Comparison of ENCODE assay signal across 10 cellular contexts in the genomic region with DNA sequence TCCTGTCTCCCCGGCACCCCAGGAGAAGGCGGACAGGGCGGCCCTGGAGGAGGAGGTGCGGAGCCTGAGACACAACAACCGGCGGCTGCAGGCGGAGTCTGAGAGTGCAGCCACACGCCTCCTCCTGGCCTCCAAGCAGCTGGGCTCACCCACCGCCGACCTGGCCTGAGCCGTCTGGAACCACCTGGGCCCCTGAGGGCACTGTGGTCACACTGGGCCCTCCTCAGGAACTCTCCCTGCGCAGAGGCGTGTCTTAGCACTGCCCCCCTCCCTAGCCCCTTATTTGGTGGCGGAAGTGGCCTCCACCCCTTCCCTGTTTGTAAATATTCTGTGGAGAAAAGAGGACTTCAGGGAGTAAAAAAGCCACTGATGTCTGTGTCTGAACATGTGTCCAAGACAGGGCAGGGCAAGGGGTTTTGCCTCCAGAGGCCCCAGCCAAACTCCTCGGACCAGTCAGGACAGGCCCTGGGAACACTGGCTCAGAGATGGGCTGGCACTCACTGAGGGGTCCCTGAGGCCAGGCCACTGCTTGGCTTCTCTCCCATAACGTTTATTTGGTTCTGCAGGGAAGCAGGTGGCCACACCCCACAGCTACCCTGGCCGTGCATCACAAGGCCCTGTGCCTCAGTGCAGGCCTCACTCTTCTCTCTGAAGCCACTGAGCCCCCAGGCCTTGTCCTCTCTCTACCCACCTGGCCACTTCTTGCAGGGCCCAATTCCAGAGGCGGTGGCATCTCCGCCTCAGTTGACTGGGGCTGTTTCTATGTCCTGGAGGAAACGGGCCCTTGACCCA. TPM values are rescaled to one million over a fixed set of nuclear protein-coding genes. Genes with fewer than 3 reads are reported as not detected.
DNase-seq lines count a peak whose midpoint lies in the region; ATAC-seq and TF ChIP-seq lines count a peak whose summit lies in the region.
"Had no signal": no experiment of that assay in that cellular context is flagged by ENCODE, and none has a peak within 500 bp of the region (broad histone marks: within the 10 kb centered on the region; RNA-seq: fewer than 3 reads in every experiment).

No MANE protein-coding gene starts in this region.

- peak overlapping the region; percentile 12 for H4K12ac ChIP-seq in trophoblast cell (ENCODE audit: low read depth, low read length)

- DNase-seq in CD4-positive, CD25-positive, alpha-beta regulatory T cell = no peak
- DNase-seq in IMR-90 (no peak), epithelial cell of prostate (ENCODE audit: low read depth, low spot score) (no peak), trophoblast cell (peak; percentile 71 to 81), left lung (no peak), NCI-H345 treated with DMSO at 0.1 percent for 48 hours (lab: John Stamatoyannopoulos, UW; ENCODE audit: unreplicated experiment) (no peak), NOMO-1 treated with dmso at 0.1 percent for 144 hours (lab: John Stamatoyannopoulos, UW; ENCODE audit: unreplicated experiment) (no peak)
- DNase-seq in activated T-helper 2 cell treated with anti-CD3 and anti-CD28 coated beads, Interferon-gamma antibody, Interleukin-2, Interleukin-4, amounts not matched to agents 10 μg/mL and 5 μg/mL and 100 μg/mL, durations not matched to agents 14 hours and 24 hours and 36 hours (ENCODE audit: low spot score) = no peak
- DNase-seq: DND-41 had no signal

- H3K18ac ChIP-seq in IMR-90 (ENCODE audit: low read depth, low read length) = no peak overlapping the region
- H3K18ac ChIP-seq in trophoblast cell (ENCODE audit: low read length) = no peak overlapping the region

- peaks cover 55% of the 10 kb centered on the region for H3K36me3 ChIP-seq in CD4-positive, CD25-positive, alpha-beta regulatory T cell (ENCODE audit: control insufficient read depth, insufficient read depth, low read length)
- H3K36me3 ChIP-seq in IMR-90 (ENCODE audit: control insufficient read depth, insufficient read depth, low read length) (peaks cover 33% of the 10 kb centered on the region), trophoblast cell (ENCODE audit: control insufficient read depth in 1 of 2, insufficient read depth in 2 of 2, low read length in 2 of 2) (peaks cover 46 to 49% of the 10 kb centered on the region in 2 experiments), left lung (peaks cover 0 to 80% of the 10 kb centered on the region in 2 donors)

- TF ChIP-seq RAD21 in IMR-90 (IDR thresholded peaks at IDR 0.05; ENCODE audit: low read length) = no peak

- H3K56ac ChIP-seq in IMR-90 (ENCODE audit: extremely low read depth, insufficient read depth, low read length) = no peak overlapping the region

- peaks cover 35% of the 10 kb centered on the region for H3K4me1 ChIP-seq in CD4-positive, CD25-positive, alpha-beta regulatory T cell (ENCODE audit: control insufficient read depth, insufficient read depth, low read length, poor library complexity, severe bottlenecking)
- H3K4me1 ChIP-seq in IMR-90 (ENCODE audit: control insufficient read depth, insufficient read depth, low read length) = peaks cover 18% of the 10 kb centered on the region
- peaks cover 23 to 36% of the 10 kb centered on the region in 2 experiments for H3K4me1 ChIP-seq in trophoblast cell (ENCODE audit: control insufficient read depth in 1 of 2, insufficient read depth in 2 of 2, low read length in 2 of 2)
- H3K4me1 ChIP-seq in left lung = peaks cover 32 to 54% of the 10 kb centered on the region in 2 donors

- H3K4me2 ChIP-seq in IMR-90 (ENCODE audit: low read depth, low read length) (no peak overlapping the region), trophoblast cell (ENCODE audit: low read length) (no peak overlapping the region)

- peak overlapping the region; percentile 48 for H2AK9ac ChIP-seq in IMR-90 (replicated peaks; ENCODE audit: low read depth, low read length, poor library complexity)

- TF ChIP-seq POLR2A in IMR-90 (IDR thresholded peaks at IDR 0.05; ENCODE audit: low read depth, low read length) = no peak

- H4K8ac ChIP-seq in IMR-90 (ENCODE audit: low read depth in 2 of 2, low read length in 2 of 2) = no peak overlapping the region
- no peak overlapping the region for H4K8ac ChIP-seq in trophoblast cell (ENCODE audit: low read depth, low read length)

- peaks cover 4% of the 10 kb centered on the region for H3K79me2 ChIP-seq in trophoblast cell (ENCODE audit: control insufficient read depth, insufficient read depth, low read length, poor library complexity)

- peak overlapping the region; percentile 15 for H2BK12ac ChIP-seq in trophoblast cell (ENCODE audit: low read length)

- H3K4ac ChIP-seq in IMR-90 (ENCODE audit: low read depth, low read length) (no peak overlapping the region), trophoblast cell (ENCODE audit: low read depth, low read length) (no peak overlapping the region)

- H2AFZ ChIP-seq in IMR-90 (replicated peaks; ENCODE audit: low read length, poor library complexity) (no peak overlapping the region), trophoblast cell (ENCODE audit: insufficient read depth, low read length, poor library complexity) (peak overlapping the region; percentile 12)

- in situ Hi-C loops in IMR-90 (cut with MboI; ENCODE audit: low sequenced_read_pairs) = no loop called here

- H3K4me1 Mint-ChIP-seq in CD4-positive, CD25-positive, alpha-beta regulatory T cell = peaks cover 0 to 37% (median 25%) of the 10 kb centered on the region in 4 donors
- peaks cover 24% of the 10 kb centered on the region for H3K4me1 Mint-ChIP-seq in activated T-helper 2 cell treated with anti-CD3 and anti-CD28 coated beads, Interferon-gamma antibody, Interleukin-2, Interleukin-4, amounts not matched to agents 10 μg/mL and 5 μg/mL and 100 μg/mL, durations not matched to agents 14 hours and 24 hours and 36 hours (ENCODE audit: low read depth)

- no peak overlapping the region for H3K27ac ChIP-seq in CD4-positive, CD25-positive, alpha-beta regulatory T cell (ENCODE audit: insufficient read depth, low read length, poor library complexity, severe bottlenecking)
- H3K27ac ChIP-seq in IMR-90 (ENCODE audit: insufficient read depth, low read length) (no peak overlapping the region), epithelial cell of prostate (peak overlapping the region; percentile 90), trophoblast cell (ENCODE audit: low read depth, low read length) (no peak overlapping the region), left lung (peak overlapping the region in 1 of 2 donors; percentile 97)

- peaks cover 4% of the 10 kb centered on the region; the same call in 1 of the 2 replicates for H4K20me1 ChIP-seq in IMR-90 (ENCODE audit: insufficient read depth, low read length)

- H2BK120ac ChIP-seq in IMR-90 (ENCODE audit: low read depth, low read length) (no peak overlapping the region), trophoblast cell (ENCODE audit: insufficient read depth, low read length, poor library complexity) (no peak overlapping the region)

- H3K27me3 ChIP-seq in CD4-positive, CD25-positive, alpha-beta regulatory T cell (ENCODE audit: control insufficient read depth, insufficient read depth, low read length) = no peaks in the 10 kb centered on the region
- H3K27me3 ChIP-seq in IMR-90 (ENCODE audit: control insufficient read depth, insufficient read depth, low read length) = no peaks in the 10 kb centered on the region
- no peaks in the 10 kb centered on the region for H3K27me3 ChIP-seq in trophoblast cell (ENCODE audit: insufficient read depth, low read length)
- no peaks in the 10 kb centered on the region for H3K27me3 ChIP-seq in left lung

- H3K79me1 ChIP-seq in IMR-90 (ENCODE audit: low read depth in 1 of 2, low read length in 2 of 2) = peaks cover 16 to 30% of the 10 kb centered on the region in 2 experiments; a peak in 3 of 4 replicates
- H3K79me1 ChIP-seq in trophoblast cell (ENCODE audit: low read length) = peaks cover 14% of the 10 kb centered on the region

- no peaks in the 10 kb centered on the region for H3K9me3 Mint-ChIP-seq in CD4-positive, CD25-positive, alpha-beta regulatory T cell
- no peaks in the 10 kb centered on the region for H3K9me3 Mint-ChIP-seq in activated T-helper 2 cell treated with anti-CD3 and anti-CD28 coated beads, Interferon-gamma antibody, Interleukin-2, Interleukin-4, amounts not matched to agents 10 μg/mL and 5 μg/mL and 100 μg/mL, durations not matched to agents 14 hours and 24 hours and 36 hours

- intact Hi-C loops in IMR-90 (cut with micrococcal nuclease) (no loop called here), left lung (cut with DNase I) (no loop called here)
- intact Hi-C loops in activated T-helper 2 cell treated with anti-CD3 and anti-CD28 coated beads, Interferon-gamma antibody, Interleukin-2, Interleukin-4, amounts not matched to agents 10 μg/mL and 5 μg/mL and 100 μg/mL, durations not matched to agents 14 hours and 24 hours and 36 hours (cut with micrococcal nuclease) = loop anchor here (5.0 kb wide), 1 partner anchor 78 kb away; a partner anchor contains a TSS

- H3K4me3 ChIP-seq in CD4-positive, CD25-positive, alpha-beta regulatory T cell (ENCODE audit: low read depth, low read length) = no peak overlapping the region
- H3K4me3 ChIP-seq in IMR-90 (ENCODE audit: insufficient read depth, low read depth, low read length) (no peak overlapping the region), trophoblast cell (ENCODE audit: low read depth, low read length) (no peak overlapping the region), left lung (no peak overlapping the region)

- H3K9ac ChIP-seq in IMR-90 (ENCODE audit: low read depth, low read length) (no peak overlapping the region), trophoblast cell (ENCODE audit: low read length) (no peak overlapping the region)

- CTCF ChIA-PET in IMR-90 (lab: Yijun Ruan, JAX) = no interaction called here

- H3K23ac ChIP-seq in IMR-90 (ENCODE audit: low read depth, low read length) = no peak overlapping the region
- no peak overlapping the region for H3K23ac ChIP-seq in trophoblast cell (ENCODE audit: low read length)

- H3K9me3 ChIP-seq in CD4-positive, CD25-positive, alpha-beta regulatory T cell (ENCODE audit: control insufficient read depth in 2 of 2, low read length in 2 of 2) = no peaks in the 10 kb centered on the region
- H3K9me3 ChIP-seq in IMR-90 (ENCODE audit: control insufficient read depth, insufficient read depth, low read length) (no peaks in the 10 kb centered on the region), trophoblast cell (ENCODE audit: insufficient read depth, low read depth, low read length) (peaks cover 8% of the 10 kb centered on the region), left lung (no peaks in the 10 kb centered on the region)

- POLR2A ChIA-PET in IMR-90 (lab: Charles Lee; ENCODE audit: unreplicated experiment) = no interaction called here

- no peak for ATAC-seq in CD4-positive, CD25-positive, alpha-beta regulatory T cell (ENCODE audit: low read depth in 2 of 2)
- ATAC-seq in IMR-90 (ENCODE audit: low read depth) (no peak), left lung (no peak)

- peaks cover 11% of the 10 kb centered on the region for H3K27me3 Mint-ChIP-seq in CD4-positive, CD25-positive, alpha-beta regulatory T cell
- H3K27me3 Mint-ChIP-seq in activated T-helper 2 cell treated with anti-CD3 and anti-CD28 coated beads, Interferon-gamma antibody, Interleukin-2, Interleukin-4, amounts not matched to agents 10 μg/mL and 5 μg/mL and 100 μg/mL, durations not matched to agents 14 hours and 24 hours and 36 hours (ENCODE audit: low read depth) = no peaks in the 10 kb centered on the region

- H3K27ac Mint-ChIP-seq in CD4-positive, CD25-positive, alpha-beta regulatory T cell = peak overlapping the region; percentile 67 to 93 (median 77)
- no peak overlapping the region for H3K27ac Mint-ChIP-seq in activated T-helper 2 cell treated with anti-CD3 and anti-CD28 coated beads, Interferon-gamma antibody, Interleukin-2, Interleukin-4, amounts not matched to agents 10 μg/mL and 5 μg/mL and 100 μg/mL, durations not matched to agents 14 hours and 24 hours and 36 hours

- H3K9me1 ChIP-seq in IMR-90 (ENCODE audit: insufficient read depth, low read length) = peaks cover 18% of the 10 kb centered on the region

- H2AK5ac ChIP-seq in IMR-90 (ENCODE audit: low read depth, low read length) = no peak overlapping the region
- H2AK5ac ChIP-seq in trophoblast cell (ENCODE audit: low read length) = peak overlapping the region; percentile 35

- peaks cover 9% of the 10 kb centered on the region for H3K36me3 Mint-ChIP-seq in CD4-positive, CD25-positive, alpha-beta regulatory T cell
- H3K36me3 Mint-ChIP-seq in activated T-helper 2 cell treated with anti-CD3 and anti-CD28 coated beads, Interferon-gamma antibody, Interleukin-2, Interleukin-4, amounts not matched to agents 10 μg/mL and 5 μg/mL and 100 μg/mL, durations not matched to agents 14 hours and 24 hours and 36 hours (ENCODE audit: low read depth) = peaks cover 43% of the 10 kb centered on the region

- dilution Hi-C loops in IMR-90 (cut with HindIII; ENCODE audit: low sequenced_read_pairs, unreplicated experiment) = no loop called here

- WGBS in IMR-90 (ENCODE audit: extremely low coverage in 2 of 2, insufficient read length in 1 of 2), 2 experiments = 65% methylated on average over 4 of the region's 20 CpGs; no CpG with 5 or more reads in 1 of the 2 experiments
- WGBS in trophoblast cell (ENCODE audit: extremely low coverage, insufficient coverage, insufficient read length) = no CpG with 5 or more reads among the region's 20 CpGs

- no peak overlapping the region for H2BK15ac ChIP-seq in IMR-90 (ENCODE audit: low read depth, low read length)

- peak overlapping the region in 2 of 4 donors; percentile 32 to 91 for H3K4me3 Mint-ChIP-seq in CD4-positive, CD25-positive, alpha-beta regulatory T cell
- H3K4me3 Mint-ChIP-seq in activated T-helper 2 cell treated with anti-CD3 and anti-CD28 coated beads, Interferon-gamma antibody, Interleukin-2, Interleukin-4, amounts not matched to agents 10 μg/mL and 5 μg/mL and 100 μg/mL, durations not matched to agents 14 hours and 24 hours and 36 hours (ENCODE audit: low read depth) = no peak overlapping the region

- no peak overlapping the region for H4K5ac ChIP-seq in IMR-90 (ENCODE audit: low read depth, low read length)

- H2BK20ac ChIP-seq in IMR-90 (ENCODE audit: low read depth, low read length) = no peak overlapping the region

- TF ChIP-seq CTCF in IMR-90 (conservative IDR thresholded peaks at IDR 0.05; ENCODE audit: low read depth, low read length) (no peak), left lung (IDR thresholded peaks at IDR 0.05) (no peak)

- no peak overlapping the region for H3K14ac ChIP-seq in IMR-90 (replicated peaks; ENCODE audit: low read depth, low read length)
- H3K14ac ChIP-seq in trophoblast cell (ENCODE audit: low read length) = no peak overlapping the region

- H4K91ac ChIP-seq in IMR-90 (ENCODE audit: insufficient read depth, low read depth, low read length) = no peak overlapping the region
- peak overlapping the region; percentile 44 for H4K91ac ChIP-seq in trophoblast cell (ENCODE audit: low read depth, low read length)

- H2BK5ac ChIP-seq in IMR-90 (ENCODE audit: low read depth, low read length, poor library complexity, severe bottlenecking) = no peak overlapping the region
- H2BK5ac ChIP-seq in trophoblast cell (ENCODE audit: low read depth, low read length, poor library complexity) = no peak overlapping the region

- no TSS peak for BruUV-seq in IMR-90 (replicated peaks; lab: Mats Ljungman, UMichigan)

RNA-seq across cellular contexts. Expression of a gene that starts 12.0 kb away (rescaled TPM):
- 295 TPM for total RNA-seq in CD4-positive, CD25-positive, alpha-beta regulatory T cell
- 10 to 100 TPM; 40.3 to 66.1 (median 53.3) TPM for polyA plus RNA-seq in CD4-positive, CD25-positive, alpha-beta regulatory T cell
- total RNA-seq in IMR-90 (2012; rRNA removed) (8.6 and 8.9 TPM in 2 replicates), left lung (10 to 100 TPM; 56.5 to 67.9 TPM)
- 51.0 and 53.0 TPM in 2 replicates for polyA plus RNA-seq in IMR-90 (2012; rRNA removed)
- polyA plus RNA-seq in IMR-90 (2012; cell fraction: cytosol; rRNA removed) = 43.5 and 58.1 TPM in 2 replicates
- 107 and 159 TPM in 2 replicates for polyA plus RNA-seq in IMR-90 (2012; cell fraction: nucleus; rRNA removed; ENCODE audit: low replicate concordance)
- polyA plus RNA-seq in trophoblast cell (2013) = 69.3 and 74.1 TPM in 2 replicates
- 86.9 and 89.3 TPM in 2 replicates for total RNA-seq in activated T-helper 2 cell treated with anti-CD3 and anti-CD28 coated beads, Interferon-gamma antibody, Interleukin-2, Interleukin-4, amounts not matched to agents 10 μg/mL and 5 μg/mL and 100 μg/mL, durations not matched to agents 14 hours and 24 hours and 36 hours

RNA-seq across cellular contexts. Expression of a gene that starts 12.8 kb away (rescaled TPM):
- 200 TPM for total RNA-seq in CD4-positive, CD25-positive, alpha-beta regulatory T cell
- polyA plus RNA-seq in CD4-positive, CD25-positive, alpha-beta regulatory T cell = 10 to 100 TPM; 74.7 to 91.5 (median 83.1) TPM
- total RNA-seq in IMR-90 (2012; rRNA removed) = 10.6 and 11.4 TPM in 2 replicates
- 39.7 and 44.3 TPM in 2 replicates for polyA plus RNA-seq in IMR-90 (2012; rRNA removed)
- polyA plus RNA-seq in IMR-90 (2012; cell fraction: cytosol; rRNA removed) = 22.9 and 41.1 TPM in 2 replicates
- polyA plus RNA-seq in IMR-90 (2012; cell fraction: nucleus; rRNA removed; ENCODE audit: low replicate concordance) = 52.9 and 173 TPM in 2 replicates
- 25.5 and 28.2 TPM in 2 replicates for polyA plus RNA-seq in trophoblast cell (2013)
- 100 to 1,000 TPM in 1 of 2 donors, 10 to 100 TPM in 1; 77.3 to 107 TPM for total RNA-seq in left lung
- 128 and 135 TPM in 2 replicates for total RNA-seq in activated T-helper 2 cell treated with anti-CD3 and anti-CD28 coated beads, Interferon-gamma antibody, Interleukin-2, Interleukin-4, amounts not matched to agents 10 μg/mL and 5 μg/mL and 100 μg/mL, durations not matched to agents 14 hours and 24 hours and 36 hours

RNA-seq across cellular contexts. Expression of a gene that starts 35.2 kb away (rescaled TPM):
- 61.3 TPM for total RNA-seq in CD4-positive, CD25-positive, alpha-beta regulatory T cell
- polyA plus RNA-seq in CD4-positive, CD25-positive, alpha-beta regulatory T cell = 1 to 10 TPM; 1.9 to 2.6 (median 2.2) TPM
- total RNA-seq in IMR-90 (2012; rRNA removed) (5.6 and 5.8 TPM in 2 replicates), left lung (10 to 100 TPM; 36.7 to 44.5 TPM)
- polyA plus RNA-seq in IMR-90 (2012; rRNA removed) = 33.2 and 40.4 TPM in 2 replicates
- 20.0 and 31.2 TPM in 2 replicates for polyA plus RNA-seq in IMR-90 (2012; cell fraction: cytosol; rRNA removed)
- polyA plus RNA-seq in IMR-90 (2012; cell fraction: nucleus; rRNA removed; ENCODE audit: low replicate concordance) = 56.4 and 185 TPM in 2 replicates
- polyA plus RNA-seq in trophoblast cell (2013) = 26.5 TPM in 2 replicates
- 40.1 and 43.6 TPM in 2 replicates for total RNA-seq in activated T-helper 2 cell treated with anti-CD3 and anti-CD28 coated beads, Interferon-gamma antibody, Interleukin-2, Interleukin-4, amounts not matched to agents 10 μg/mL and 5 μg/mL and 100 μg/mL, durations not matched to agents 14 hours and 24 hours and 36 hours

RNA-seq across cellular contexts. Expression of a gene that starts 36.7 kb away (rescaled TPM):
- 73.1 TPM for total RNA-seq in CD4-positive, CD25-positive, alpha-beta regulatory T cell
- polyA plus RNA-seq in CD4-positive, CD25-positive, alpha-beta regulatory T cell = 10 to 100 TPM in 2 of 4 donors, 1 to 10 TPM in 2; 8.1 to 11.6 (median 9.8) TPM
- total RNA-seq in IMR-90 (2012; rRNA removed) (16.7 and 17.7 TPM in 2 replicates), left lung (100 to 1,000 TPM in 1 of 2 donors, 10 to 100 TPM in 1; 74.7 to 100 TPM)
- 37.5 and 52.0 TPM in 2 replicates for polyA plus RNA-seq in IMR-90 (2012; rRNA removed)
- 29.9 and 39.6 TPM in 2 replicates for polyA plus RNA-seq in IMR-90 (2012; cell fraction: cytosol; rRNA removed)
- polyA plus RNA-seq in IMR-90 (2012; cell fraction: nucleus; rRNA removed; ENCODE audit: low replicate concordance) = 57.5 and 129 TPM in 2 replicates
- polyA plus RNA-seq in trophoblast cell (2013) = 50.2 and 51.4 TPM in 2 replicates
- 84.6 and 88.6 TPM in 2 replicates for total RNA-seq in activated T-helper 2 cell treated with anti-CD3 and anti-CD28 coated beads, Interferon-gamma antibody, Interleukin-2, Interleukin-4, amounts not matched to agents 10 μg/mL and 5 μg/mL and 100 μg/mL, durations not matched to agents 14 hours and 24 hours and 36 hours

RNA-seq across cellular contexts. Expression of a gene that starts 55.1 kb away (rescaled TPM):
- total RNA-seq in CD4-positive, CD25-positive, alpha-beta regulatory T cell = 5.5 TPM
- 1 to 10 TPM in 1 of 4 donors, under 1 TPM in 2, not detected in 1; 0.19 to 1.5 (median 0.76) TPM for polyA plus RNA-seq in CD4-positive, CD25-positive, alpha-beta regulatory T cell
- total RNA-seq in IMR-90 (2012; rRNA removed) (not detected in 2 replicates), left lung (1 to 10 TPM in 1 of 2 donors, not detected in 1; 2.0 TPM)
- polyA plus RNA-seq in IMR-90 (2012; rRNA removed) = 0.09 and 0.34 TPM in 2 replicates
- polyA plus RNA-seq in IMR-90 (2012; cell fraction: cytosol; rRNA removed) = 0.08 and 0.13 TPM in 2 replicates
- 0.89 and 3.2 TPM in 2 replicates for polyA plus RNA-seq in IMR-90 (2012; cell fraction: nucleus; rRNA removed; ENCODE audit: low replicate concordance)
- 0.03 and 0.04 TPM in 2 replicates for polyA plus RNA-seq in trophoblast cell (2013)
- 0.78 and 2.0 TPM in 2 replicates for total RNA-seq in activated T-helper 2 cell treated with anti-CD3 and anti-CD28 coated beads, Interferon-gamma antibody, Interleukin-2, Interleukin-4, amounts not matched to agents 10 μg/mL and 5 μg/mL and 100 μg/mL, durations not matched to agents 14 hours and 24 hours and 36 hours
- total RNA-seq: kidney epithelial cell had no signal

Comparison
In these comparisons a context has a peak if more than half of its experiments do, and no peak if none do; other contexts are left out.
1. DNase-seq: peak in trophoblast cell (2 of 2); none in CD4-positive, CD25-positive, alpha-beta regulatory T cell (0 of 3), IMR-90 (single experiment), epithelial cell of prostate (single experiment), left lung (0 of 2), NCI-H345 treated with DMSO at 0.1 percent for 48 hours (single experiment), NOMO-1 treated with dmso at 0.1 percent for 144 hours (single experiment) and activated T-helper 2 cell treated with anti-CD3 and anti-CD28 coated beads, Interferon-gamma antibody, Interleukin-2, Interleukin-4, amounts not matched to agents 10 μg/mL and 5 μg/mL and 100 μg/mL, durations not matched to agents 14 hours and 24 hours and 36 hours (single experiment).